24 cellular contexts compared by ENCODE assay signal in genomic region chr18:8781671-8782070, GRCh38.
"Had no signal": no experiment of that assay in that cellular context is flagged by ENCODE, and none has a peak within 500 bp of the region (broad histone marks: within the 10 kb centered on the region; RNA-seq: fewer than 3 reads in every experiment).

No MANE protein-coding gene starts in this region.

- H3K4me1 Mint-ChIP-seq: activated T-helper 17 cell treated with anti-CD3 and anti-CD28 coated beads, Interleukin-2, amount 50 U/mL, for 72 hours; central memory CD8-positive, alpha-beta T cell had no signal

- H3K9me3 Mint-ChIP-seq: activated B cell treated with CpG ODN at 0.5 μM for 24 hours; activated CD8-positive, alpha-beta T cell treated with anti-CD3 and anti-CD28 coated beads for 36 hours; activated naive CD4-positive, alpha-beta T cell treated with anti-CD3 and anti-CD28 coated beads, Interleukin-2, amount 50 U/mL, for 72 hours; activated T-cell treated with anti-CD3 and anti-CD28 coated beads, Interleukin-2, amount 50 U/mL, for 4 hours; activated T-helper 17 cell treated with anti-CD3 and anti-CD28 coated beads, Interleukin-2, amount 50 U/mL, for 72 hours; central memory CD8-positive, alpha-beta T cell; dendritic cell treated with granulocyte-macrophage colony-stimulating factor and Interleukin-4, amounts not matched to agents 40 ng/mL and 50 ng/mL, for 4 days; natural killer cell treated with Interleukin-12 subunit alpha and Interleukin-12 subunit beta and Interleukin-15 and Interleukin-18, amount 100 ng/mL, for 72 hours had no signal

- H3K36me3 ChIP-seq: right atrium auricular region, suprapubic skin had no signal

- H3K4me1 ChIP-seq: left ventricle myocardium inferior, right atrium auricular region had no signal

- H3K27me3 Mint-ChIP-seq: activated B cell treated with CpG ODN at 0.5 μM for 24 hours; activated CD8-positive, alpha-beta T cell treated with anti-CD3 and anti-CD28 coated beads for 36 hours; stimulated activated naive B cell treated with anti-CD40 and anti-IgM and Interleukin-4, amounts not matched to agents 10 μg/mL and 1 μg/mL and 100 μg/mL, for 72 hours had no signal

- H3K27ac ChIP-seq: esophagus squamous epithelium, left ventricle myocardium inferior, right atrium auricular region, stomach, suprapubic skin, tibial nerve had no signal

- H3K4me3 Mint-ChIP-seq: activated B cell treated with CpG ODN at 0.5 μM for 24 hours; activated CD8-positive, alpha-beta T cell treated with anti-CD3 and anti-CD28 coated beads for 36 hours; activated T-cell treated with anti-CD3 and anti-CD28 coated beads, Interleukin-2, amount 50 U/mL, for 4 hours; activated T-helper 17 cell treated with anti-CD3 and anti-CD28 coated beads, Interleukin-2, amount 50 U/mL, for 72 hours; central memory CD8-positive, alpha-beta T cell; dendritic cell treated with granulocyte-macrophage colony-stimulating factor and Interleukin-4, amounts not matched to agents 40 ng/mL and 50 ng/mL, for 4 days; natural killer cell treated with Interleukin-12 subunit alpha and Interleukin-12 subunit beta and Interleukin-15 and Interleukin-18, amount 100 ng/mL, for 72 hours; stimulated activated naive B cell treated with anti-CD40 and anti-IgM and Interleukin-4, amounts not matched to agents 10 μg/mL and 1 μg/mL and 100 μg/mL, for 72 hours had no signal

- H3K36me3 Mint-ChIP-seq: activated naive CD4-positive, alpha-beta T cell treated with anti-CD3 and anti-CD28 coated beads, Interleukin-2, amount 50 U/mL, for 72 hours; natural killer cell treated with Interleukin-12 subunit alpha and Interleukin-12 subunit beta and Interleukin-15 and Interleukin-18, amount 100 ng/mL, for 72 hours had no signal

- H3K27ac Mint-ChIP-seq: activated B cell treated with CpG ODN at 0.5 μM for 24 hours; activated CD8-positive, alpha-beta T cell treated with anti-CD3 and anti-CD28 coated beads for 36 hours; activated T-helper 17 cell treated with anti-CD3 and anti-CD28 coated beads, Interleukin-2, amount 50 U/mL, for 72 hours; dendritic cell treated with granulocyte-macrophage colony-stimulating factor and Interleukin-4, amounts not matched to agents 40 ng/mL and 50 ng/mL, for 4 days; natural killer cell treated with Interleukin-12 subunit alpha and Interleukin-12 subunit beta and Interleukin-15 and Interleukin-18, amount 100 ng/mL, for 72 hours; stimulated activated naive B cell treated with anti-CD40 and anti-IgM and Interleukin-4, amounts not matched to agents 10 μg/mL and 1 μg/mL and 100 μg/mL, for 72 hours had no signal

- DNase-seq: activated B cell treated with CpG ODN at 0.5 μM for 24 hours; activated CD4-positive, alpha-beta T cell treated with anti-CD3 and anti-CD28 coated beads, Interleukin-2, amount 50 U/mL, for 1 hour; activated CD8-positive, alpha-beta T cell treated with anti-CD3 and anti-CD28 coated beads for 36 hours; activated naive CD4-positive, alpha-beta T cell; activated T-cell treated with anti-CD3 and anti-CD28 coated beads, Interleukin-2, amount 50 U/mL, for 4 hours; esophagus squamous epithelium; foreskin melanocyte; left ventricle myocardium inferior; mucosa of descending colon; nucleus accumbens; stimulated activated CD4-positive, alpha-beta T cell treated with anti-CD3 and anti-CD28 coated beads, Interleukin-15, amount 100 ng/mL, for 24 hours; stimulated activated CD4-positive, alpha-beta T cell treated with anti-CD3 and anti-CD28 coated beads, Interleukin-2, amount 100 ng/mL, for 24 hours; stimulated activated naive B cell treated with anti-CD40 and anti-IgM and Interleukin-4, amounts not matched to agents 10 μg/mL and 1 μg/mL and 100 μg/mL, for 72 hours; stomach; T-helper 2 cell had no signal

- H3K27me3 ChIP-seq: esophagus squamous epithelium, right atrium auricular region, stomach, suprapubic skin, tibial nerve had no signal

- H3K4me3 ChIP-seq: esophagus squamous epithelium, left ventricle myocardium inferior, lung, mucosa of descending colon, right atrium auricular region, stomach, suprapubic skin, tibial nerve had no signal

- ATAC-seq: activated CD8-positive, alpha-beta T cell treated with anti-CD3 and anti-CD28 coated beads for 36 hours; activated naive CD4-positive, alpha-beta T cell treated with anti-CD3 and anti-CD28 coated beads, Interleukin-2, amount 50 U/mL, for 72 hours; activated T-cell treated with anti-CD3 and anti-CD28 coated beads, Interleukin-2, amount 50 U/mL, for 4 hours; activated T-helper 17 cell treated with anti-CD3 and anti-CD28 coated beads, Interleukin-2, amount 50 U/mL, for 72 hours; mucosa of descending colon; natural killer cell treated with Interleukin-12 subunit alpha and Interleukin-12 subunit beta and Interleukin-15 and Interleukin-18, amount 100 ng/mL, for 72 hours; stimulated activated naive B cell treated with anti-CD40 and anti-IgM and Interleukin-4, amounts not matched to agents 10 μg/mL and 1 μg/mL and 100 μg/mL, for 72 hours had no signal

- H3K9me3 ChIP-seq: esophagus squamous epithelium, left ventricle myocardium inferior, mucosa of descending colon, right atrium auricular region, stomach, suprapubic skin, tibial nerve had no signal
